Comparison of ENCODE assay signal across 19 cellular contexts in genomic region chr2:122955761-122956160, GRCh38.
"Had no signal": no experiment of that assay in that cellular context is flagged by ENCODE, and none has a peak within 500 bp of the region (broad histone marks: within the 10 kb centered on the region; RNA-seq: fewer than 3 reads in every experiment).

No MANE protein-coding gene starts in this region.

- DNase-seq: dorsolateral prefrontal cortex; effector CD8-positive, alpha-beta T cell; endodermal cell; kidney; mucosa of descending colon; naive B cell; pancreas; retina; right lobe of liver; small intestine; stimulated activated CD4-positive, alpha-beta T cell treated with anti-CD3 and anti-CD28 coated beads, Interleukin-15, amount 100 ng/mL, for 24 hours; stimulated activated CD4-positive, alpha-beta T cell treated with anti-CD3 and anti-CD28 coated beads, Interleukin-2, amount 100 ng/mL, for 48 hours; stimulated activated CD8-positive, alpha-beta memory T cell treated with anti-CD3 and anti-CD28 coated beads, Interleukin-4, amount 100 ng/mL, for 48 hours; stimulated activated naive CD4-positive, alpha-beta T cell; stimulated activated naive CD8-positive, alpha-beta T cell treated with anti-CD3 and anti-CD28 coated beads, Interleukin-15, amount 100 ng/mL, for 72 hours; thyroid gland; trophoblast cell had no signal

- H3K4me3 ChIP-seq: dorsolateral prefrontal cortex, lung, mucosa of descending colon, pancreas, right lobe of liver, thyroid gland, vagina had no signal
